In genomic region chr3:149153402-149153801, GRCh38 we compare ENCODE assay signal across 15 cellular contexts. TPM values are rescaled to one million over a fixed set of nuclear protein-coding genes. Genes with fewer than 3 reads are reported as not detected.
DNase-seq lines count a peak whose midpoint lies in the region; ATAC-seq and TF ChIP-seq lines count a peak whose summit lies in the region.
"Had no signal": no experiment of that assay in that cellular context is flagged by ENCODE, and none has a peak within 500 bp of the region (broad histone marks: within the 10 kb centered on the region; RNA-seq: fewer than 3 reads in every experiment).

No MANE protein-coding gene starts in this region.

- H4K20me1 ChIP-seq in BLaER1 = no peaks in the 10 kb centered on the region
- no peaks in the 10 kb centered on the region for H4K20me1 ChIP-seq in MM.1S (ENCODE audit: insufficient read depth, low read length)

- H3K27ac Mint-ChIP-seq in CD8-positive, alpha-beta T cell = peak overlapping the region; percentile 2
- peak overlapping the region; percentile 62 for H3K27ac Mint-ChIP-seq in memory B cell

- H3K4me2 ChIP-seq in BLaER1 (peak overlapping the region; percentile 79; the same call in 1 of the 2 replicates), MM.1S (ENCODE audit: low read depth, low read length) (peak overlapping the region; percentile 55)
- H3K4me2 ChIP-seq: PC-9, SK-N-SH had no signal

- H3F3A ChIP-seq in MM.1S (ENCODE audit: insufficient read depth, low read length) = peaks cover 28% of the 10 kb centered on the region

- POLR2A ChIA-PET in CD8-positive, alpha-beta T cell (lab: Charles Lee) = no interaction called here

- H3K4me1 ChIP-seq in BLaER1 = peaks cover 27% of the 10 kb centered on the region
- H3K4me1 ChIP-seq in CD8-positive, alpha-beta T cell (ENCODE audit: insufficient read depth, low read length) = peaks cover 4% of the 10 kb centered on the region
- peaks cover 34% of the 10 kb centered on the region for H3K4me1 ChIP-seq in MM.1S (ENCODE audit: low read length)
- peaks cover 0 to 8% (median 0%) of the 10 kb centered on the region in 3 donors for H3K4me1 ChIP-seq in esophagus squamous epithelium

- no peak for ATAC-seq in CD8-positive, alpha-beta T cell
- ATAC-seq in memory B cell (ENCODE audit: low read depth) = no peak
- ATAC-seq in HG03378 (IDR thresholded peaks at IDR 0.05; ENCODE audit: unreplicated experiment) = no peak
- no peak for ATAC-seq in GM19395 (IDR thresholded peaks at IDR 0.05; ENCODE audit: unreplicated experiment)
- ATAC-seq in HG02678 (IDR thresholded peaks at IDR 0.05; ENCODE audit: unreplicated experiment) = no peak

- H3K4me1 Mint-ChIP-seq in CD8-positive, alpha-beta T cell (ENCODE audit: low read depth) = peaks cover 14% of the 10 kb centered on the region
- peaks cover 15% of the 10 kb centered on the region for H3K4me1 Mint-ChIP-seq in memory B cell

- no peak overlapping the region for H2AFZ ChIP-seq in MM.1S (ENCODE audit: low read length)
- H2AFZ ChIP-seq: PC-9 had no signal

- no peaks in the 10 kb centered on the region for H3K9me3 Mint-ChIP-seq in CD8-positive, alpha-beta T cell
- H3K9me3 Mint-ChIP-seq in memory B cell = no peaks in the 10 kb centered on the region

- no peak overlapping the region for H3K27ac ChIP-seq in BLaER1
- H3K27ac ChIP-seq in CD8-positive, alpha-beta T cell (ENCODE audit: low read depth, low read length) = no peak overlapping the region
- H3K27ac ChIP-seq in MM.1S (ENCODE audit: low read length) = peak overlapping the region; percentile 90
- no peak overlapping the region for H3K27ac ChIP-seq in esophagus squamous epithelium
- H3K27ac ChIP-seq: PC-9 had no signal

- no peaks in the 10 kb centered on the region for H3K79me2 ChIP-seq in MM.1S (ENCODE audit: low read length)

- H3K9me3 ChIP-seq in BLaER1 (no peaks in the 10 kb centered on the region; the same call in 1 of the 2 replicates), MM.1S (replicated peaks; ENCODE audit: insufficient read depth, low read length) (no peaks in the 10 kb centered on the region), esophagus squamous epithelium (no peaks in the 10 kb centered on the region)
- H3K9me3 ChIP-seq in CD8-positive, alpha-beta T cell (ENCODE audit: low read length) = no peaks in the 10 kb centered on the region
- H3K9me3 ChIP-seq: SK-N-SH had no signal

- H3K36me3 Mint-ChIP-seq in CD8-positive, alpha-beta T cell = peaks cover 71% of the 10 kb centered on the region
- H3K36me3 Mint-ChIP-seq in memory B cell = peaks cover 29% of the 10 kb centered on the region

- CTCF ChIA-PET in CD8-positive, alpha-beta T cell (lab: Charles Lee) = no interaction called here

- no peak for TF ChIP-seq CTCF in CD8-positive, alpha-beta T cell (IDR thresholded peaks at IDR 0.05)
- TF ChIP-seq CTCF in MM.1S (IDR thresholded peaks at IDR 0.05; ENCODE audit: low read length) = no peak
- no peak for TF ChIP-seq CTCF in esophagus squamous epithelium (IDR thresholded peaks at IDR 0.05)

- DNase-seq in CD8-positive, alpha-beta T cell = no peak
- DNase-seq in MM.1S = peak; percentile 43
- no peak for DNase-seq in memory B cell (ENCODE audit: low spot score in 2 of 2)
- DNase-seq in esophagus squamous epithelium (lab: John Stamatoyannopoulos, UW) = no peak
- DNase-seq: GF-D8, Karpas-422, NCI-H1436, NCI-H2029 treated with DMSO at 0.1 percent for 48 hours, PC-9, Right ventricle myocardium superior, SK-N-SH had no signal

- H3K36me3 ChIP-seq in BLaER1 (peaks cover 54% of the 10 kb centered on the region), MM.1S (replicated peaks; ENCODE audit: insufficient read depth, low read length) (no peaks in the 10 kb centered on the region; the same call in 1 of the 2 replicates), esophagus squamous epithelium (peaks cover 0 to 92% (median 0%) of the 10 kb centered on the region in 3 donors)
- peaks cover 13% of the 10 kb centered on the region for H3K36me3 ChIP-seq in CD8-positive, alpha-beta T cell (ENCODE audit: insufficient read depth, low read length)

- H3K9ac ChIP-seq in BLaER1 = no peak overlapping the region
- H3K9ac ChIP-seq in MM.1S (ENCODE audit: low read length) = peak overlapping the region; percentile 42; the same call in 1 of the 2 replicates
- H3K9ac ChIP-seq: SK-N-SH had no signal

- no peak for TF ChIP-seq POLR2A in esophagus squamous epithelium (IDR thresholded peaks at IDR 0.05)

- H3K27me3 Mint-ChIP-seq in CD8-positive, alpha-beta T cell (ENCODE audit: low read depth) = no peaks in the 10 kb centered on the region
- H3K27me3 Mint-ChIP-seq in memory B cell = no peaks in the 10 kb centered on the region

- intact Hi-C loops in CD8-positive, alpha-beta T cell (cut with DNase I, micrococcal nuclease) = no loop called here
- intact Hi-C loops in esophagus squamous epithelium (cut with DNase I) = no loop called here

- no peaks in the 10 kb centered on the region for H3K9me2 ChIP-seq in MM.1S (replicated peaks; ENCODE audit: insufficient read depth, low read length)
- H3K9me2 ChIP-seq: SK-N-SH had no signal

- H3K27me3 ChIP-seq in BLaER1 (no peaks in the 10 kb centered on the region), MM.1S (replicated peaks; ENCODE audit: insufficient read depth, low read length) (no peaks in the 10 kb centered on the region), esophagus squamous epithelium (no peaks in the 10 kb centered on the region)
- H3K27me3 ChIP-seq in CD8-positive, alpha-beta T cell (ENCODE audit: insufficient read depth, low read length) = no peaks in the 10 kb centered on the region

- H3K4me3 Mint-ChIP-seq in CD8-positive, alpha-beta T cell = no peak overlapping the region
- H3K4me3 Mint-ChIP-seq in memory B cell = no peak overlapping the region

- H3K4me3 ChIP-seq in BLaER1 (no peak overlapping the region), MM.1S (ENCODE audit: low read length) (no peak overlapping the region), esophagus squamous epithelium (no peak overlapping the region)
- H3K4me3 ChIP-seq in CD8-positive, alpha-beta T cell (ENCODE audit: low read depth, low read length) = no peak overlapping the region
- H3K4me3 ChIP-seq: PC-9 had no signal

RNA-seq across cellular contexts. Expression of gene HPS3, which starts 24.0 kb away (rescaled TPM):
- total RNA-seq in CD8-positive, alpha-beta T cell = 1 to 10 TPM; 5.8 to 6.4 TPM
- 10 to 100 TPM in 2 of 4 donors, 1 to 10 TPM in 2; 4.3 to 11.8 (median 9.7) TPM for total RNA-seq in esophagus squamous epithelium
